ENCODE assay signal across 8 cellular contexts in the genomic region with DNA sequence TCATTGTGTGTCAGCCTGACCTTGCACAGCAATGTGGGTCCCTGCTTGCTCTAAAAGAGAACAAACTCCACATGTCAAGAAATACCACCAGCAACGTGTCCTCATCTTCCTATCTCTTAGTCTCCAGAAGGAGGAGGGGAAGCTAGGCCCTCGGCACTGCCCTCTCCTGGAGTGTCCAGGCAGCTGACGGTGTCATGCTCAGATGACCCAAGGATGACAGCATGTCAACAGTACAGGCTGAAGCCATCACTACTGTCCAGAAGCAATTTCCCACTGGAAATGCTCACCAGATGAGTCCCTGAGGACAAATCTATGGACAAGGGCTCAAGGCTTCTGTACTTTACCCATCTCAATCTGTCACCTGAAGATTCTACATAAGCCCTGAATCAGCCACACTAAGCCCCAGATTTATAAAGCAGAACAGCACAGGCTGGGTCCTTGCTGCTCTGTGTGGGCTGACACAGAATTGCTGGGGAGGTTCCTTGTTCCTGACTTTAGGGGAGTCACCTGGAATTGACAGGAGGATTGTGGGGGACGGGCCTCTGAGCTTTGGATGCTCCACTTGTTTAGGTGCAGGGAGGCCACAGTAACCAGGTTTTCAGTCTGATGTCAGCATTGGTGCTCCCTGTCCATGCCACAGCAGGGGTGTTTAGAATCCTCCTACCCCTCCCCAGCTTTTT.
DNase-seq lines count a peak whose midpoint lies in the region; ATAC-seq, FAIRE-seq and TF ChIP-seq lines count a peak whose summit lies in the region.

No MANE protein-coding gene starts in this region.

- TF ChIP-seq POLR2A in HCT116 (IDR thresholded peaks at IDR 0.05; ENCODE audit: borderline replicate concordance, extremely low read depth, insufficient read depth, insufficient read length) (no peak), suprapubic skin (IDR thresholded peaks at IDR 0.05) (no peak), GM12891 (IDR thresholded peaks at IDR 0.05; ENCODE audit: low read depth, low read length) (no peak)

- H3K79me2 ChIP-seq in HCT116 (ENCODE audit: insufficient read depth, low read length): no peaks in the 10 kb centered on the region

- H3K27ac ChIP-seq in HCT116 (ENCODE audit: low read depth, low read length): no peak overlapping the region
- peak overlapping the region; percentile 65 for H3K27ac ChIP-seq in WERI-Rb-1
- no peak overlapping the region for H3K27ac ChIP-seq in suprapubic skin

- RAD21 ChIA-PET in HCT116 (lab: Charles Lee; ENCODE audit: low non-redundant PET in 1 of 2, low total read pairs in 2 of 2, uncharacterized antibody in 2 of 2, unreplicated experiment in 2 of 2): interaction anchor here in 1 of 2 experiments (1.0 to 1.1 kb wide), 2 partner anchors 114 to 127 kb away, joined by 3 to 4 read pairs; no protein-coding TSS in a partner anchor

- TF ChIP-seq RAD21 in HCT116 (IDR thresholded peaks at IDR 0.05; ENCODE audit: low read depth): peak; percentile 73

- H3K9ac ChIP-seq in HCT116 (ENCODE audit: low read length): no peak overlapping the region

- no peak overlapping the region for H2AFZ ChIP-seq in HCT116 (ENCODE audit: low read depth, low read length, poor library complexity, severe bottlenecking)

- TF ChIP-seq EP300 in suprapubic skin (IDR thresholded peaks at IDR 0.05): no peak

- H3K9me3 ChIP-seq in HCT116 (ENCODE audit: control insufficient read depth in 1 of 2, insufficient read depth in 1 of 2, low read depth in 1 of 2, low read length in 2 of 2): no peaks in the 10 kb centered on the region
- H3K9me3 ChIP-seq in WERI-Rb-1 (ENCODE audit: severe bottlenecking): no peaks in the 10 kb centered on the region
- no peaks in the 10 kb centered on the region for H3K9me3 ChIP-seq in suprapubic skin

- H3K36me3 ChIP-seq in HCT116 (ENCODE audit: control insufficient read depth in 1 of 2, insufficient read depth in 2 of 2, low read length in 2 of 2): no peaks in the 10 kb centered on the region
- no peaks in the 10 kb centered on the region for H3K36me3 ChIP-seq in WERI-Rb-1
- no peaks in the 10 kb centered on the region for H3K36me3 ChIP-seq in suprapubic skin

- no peak overlapping the region for H3K4me2 ChIP-seq in HCT116 (ENCODE audit: low read length)

- no peaks in the 10 kb centered on the region for H3K4me1 ChIP-seq in HCT116 (ENCODE audit: control insufficient read depth in 1 of 2, insufficient read depth in 2 of 2, low read length in 2 of 2)
- H3K4me1 ChIP-seq in suprapubic skin: no peaks in the 10 kb centered on the region

- peaks cover 5% of the 10 kb centered on the region; the same call in 1 of the 2 replicates for H3K27me3 ChIP-seq in HCT116 (ENCODE audit: insufficient read depth, low read length)
- no peaks in the 10 kb centered on the region for H3K27me3 ChIP-seq in WERI-Rb-1 (ENCODE audit: insufficient read depth, low read depth, severe bottlenecking)
- H3K27me3 ChIP-seq in suprapubic skin: no peaks in the 10 kb centered on the region

- POLR2A ChIA-PET in HCT116 (lab: Charles Lee): interaction anchor here (1.0 kb wide), 1 partner anchor 26 kb away, joined by 3 read pairs; no protein-coding TSS in a partner anchor

- FAIRE-seq in urothelium cell line (lab: Jason Lieb, UNC) (peak; percentile 5), GM12891 (lab: Jason Lieb, UNC) (no peak)

- H4K20me1 ChIP-seq in HCT116 (ENCODE audit: insufficient read depth): no peaks in the 10 kb centered on the region

- WGBS in suprapubic skin: 72% methylated on average over 4 of the region's 4 CpGs

- intact Hi-C loops in HCT116 (cut with micrococcal nuclease): loop anchor here (1.0 to 5.0 kb wide), 4 partner anchors 124 to 315 kb away; no protein-coding TSS in a partner anchor

- no TSS peak for BruUV-seq in HCT116 (replicated peaks; lab: Mats Ljungman, UMichigan)

- CTCF ChIA-PET in HCT116 (lab: Charles Lee): interaction anchor here (0.6 to 2.2 kb wide), 9 partner anchors 13 to 1926 kb away, joined by 3 to 9 read pairs (median 3); no protein-coding TSS in a partner anchor

- TF ChIP-seq CTCF in HCT116 (IDR thresholded peaks at IDR 0.05 in 2 of 3, conservative IDR thresholded peaks at IDR 0.05 in 1 of 3; ENCODE audit: borderline replicate concordance in 1 of 3, insufficient read depth in 1 of 3, low read depth in 2 of 3, low read length in 2 of 3) (peak; percentile 79 to 91 (median 80); a peak in 5 of 6 replicates), WERI-Rb-1 (IDR thresholded peaks at IDR 0.05; ENCODE audit: low read depth, low read length) (peak; percentile 96), suprapubic skin (IDR thresholded peaks at IDR 0.05) (peak in 1 of 2 donors; percentile 41)

- DNase-seq in 8988T: peak; percentile 50
- DNase-seq in HCT116 (ENCODE audit: low read depth, low spot score): peak; percentile 31
- DNase-seq in WERI-Rb-1: peak; percentile 95
- peak; percentile 13 to 27 for DNase-seq in hippocampal formation (lab: John Stamatoyannopoulos, UW)
- peak; percentile 20 for DNase-seq in urothelium cell line (ENCODE audit: low spot score)
- no peak for DNase-seq in suprapubic skin (ENCODE audit: low spot score in 2 of 2)
- no peak for DNase-seq in NK-92 (lab: John Stamatoyannopoulos, UW; ENCODE audit: unreplicated experiment)
- no peak for DNase-seq in GM12891 (ENCODE audit: insufficient read length, low spot score)

- ATAC-seq in HCT116: peak; percentile 100

- no peaks in the 10 kb centered on the region for H3K9me2 ChIP-seq in HCT116 (ENCODE audit: insufficient read depth)

- H3K4me3 ChIP-seq in HCT116 (replicated peaks in 1 of 2; ENCODE audit: low read depth in 1 of 2, low read length in 2 of 2) (no peak overlapping the region), WERI-Rb-1 (ENCODE audit: low read depth, low read length) (no peak overlapping the region), suprapubic skin (no peak overlapping the region)

TF ChIP-seq in HCT116, 20 proteins besides CTCF, POLR2A, EP300 and RAD21:
- no peak for TF ChIP-seq JUND (IDR thresholded peaks at IDR 0.05)
- TF ChIP-seq, protein P1, sequence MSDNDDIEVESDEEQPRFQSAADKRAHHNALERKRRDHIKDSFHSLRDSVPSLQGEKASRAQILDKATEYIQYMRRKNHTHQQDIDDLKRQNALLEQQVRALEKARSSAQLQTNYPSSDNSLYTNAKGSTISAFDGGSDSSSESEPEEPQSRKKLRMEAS (IDR thresholded peaks at IDR 0.05): peak; percentile 23; the same call in 1 of the 2 replicates

TF ChIP-seq in GM12891, 5 proteins besides CTCF, POLR2A, EP300 and RAD21:
- TF ChIP-seq TAF1 (IDR thresholded peaks at IDR 0.05; ENCODE audit: low read depth, low read length): no peak
- no peak for TF ChIP-seq SPI1 (IDR thresholded peaks at IDR 0.05; ENCODE audit: low read depth, low read length)
- no peak for TF ChIP-seq PAX5 (IDR thresholded peaks at IDR 0.05; ENCODE audit: insufficient read depth, low read length, severe bottlenecking)
- TF ChIP-seq POLR2AphosphoS5 (IDR thresholded peaks at IDR 0.05; ENCODE audit: low read depth, low read length): no peak
- TF ChIP-seq POU2F2 (IDR thresholded peaks at IDR 0.05; ENCODE audit: low read depth, low read length): no peak

Comparison
In these comparisons a context has a peak if more than half of its experiments do, and no peak if none do; other contexts are left out.
1. DNase-seq: peak in 8988T (single experiment), HCT116 (single experiment), WERI-Rb-1 (single experiment), hippocampal formation (2 of 2) and urothelium cell line (single experiment); none in suprapubic skin (0 of 2), NK-92 (single experiment) and GM12891 (single experiment).